ENCODE assay signal across 10 cellular contexts in genomic region chr2:69947078-69947801, GRCh38. TPM values are rescaled to one million over a fixed set of nuclear protein-coding genes. Genes with fewer than 3 reads are reported as not detected.
DNase-seq lines count a peak whose midpoint lies in the region; ATAC-seq and TF ChIP-seq lines count a peak whose summit lies in the region.
"Had no signal": no experiment of that assay in that cellular context is flagged by ENCODE, and none has a peak within 500 bp of the region (broad histone marks: within the 10 kb centered on the region; RNA-seq: fewer than 3 reads in every experiment).

No MANE protein-coding gene starts in this region.

- H3K27ac ChIP-seq in liver (ENCODE audit: low read depth in 1 of 2, low read length in 2 of 2) (peak overlapping the region; percentile 5 to 54), tibial nerve (no peak overlapping the region)
- H3K27ac ChIP-seq: KMS-11 had no signal

- no peaks in the 10 kb centered on the region for H3K9me3 ChIP-seq in liver (ENCODE audit: control insufficient read depth in 4 of 4, low read length in 3 of 4)
- no peaks in the 10 kb centered on the region for H3K9me3 ChIP-seq in tibial nerve

- H3K27me3 Mint-ChIP-seq in Calu3 (ENCODE audit: unreplicated experiment): no peaks in the 10 kb centered on the region
- peaks cover 2% of the 10 kb centered on the region for H3K27me3 Mint-ChIP-seq in activated CD4-positive, alpha-beta memory T cell treated with anti-CD3 and anti-CD28 coated beads, Interleukin-2, amount 10 ng/mL, durations not matched to agents 7 days and 5 days

- POLR2A ChIA-PET in activated CD4-positive, alpha-beta memory T cell treated with anti-CD3 and anti-CD28 coated beads, Interleukin-2, amount 10 ng/mL, durations not matched to agents 7 days and 5 days (lab: Charles Lee): interaction anchor here (0.6 to 7.0 kb wide), 21 partner anchors 9 to 346 kb away, joined by 3 to 83 read pairs (median 5); partner anchors contain the start of genes MXD1 and SNRPG

- no TSS peak for BruUV-seq in Calu3 (replicated peaks; lab: Mats Ljungman, UMichigan)

- no peak overlapping the region for H3K4me3 ChIP-seq in liver (ENCODE audit: low read depth in 1 of 3, low read length in 3 of 3)
- H3K4me3 ChIP-seq in tibial nerve: no peak overlapping the region

- no peak for TF ChIP-seq CTCF in Calu3 (IDR thresholded peaks at IDR 0.05; ENCODE audit: unreplicated experiment)
- TF ChIP-seq CTCF in liver (IDR thresholded peaks at IDR 0.05; ENCODE audit: low read depth, low read length, missing input control): no peak
- no peak for TF ChIP-seq CTCF in GM10266 (IDR thresholded peaks at IDR 0.05; ENCODE audit: control insufficient read depth, insufficient read depth, low read depth, missing control alignments)
- no peak for TF ChIP-seq CTCF in tibial nerve (IDR thresholded peaks at IDR 0.05)

- DNase-seq in Calu3 (no peak), GM10266 (ENCODE audit: extremely low spot score) (no peak), tibial nerve (ENCODE audit: low spot score in 2 of 2) (no peak), NCI-H2107 treated with DMSO at 0.1 percent for 48 hours (lab: John Stamatoyannopoulos, UW; ENCODE audit: unreplicated experiment) (no peak)
- no peak for DNase-seq in activated CD4-positive, alpha-beta memory T cell treated with anti-CD3 and anti-CD28 coated beads, Interleukin-2, amount 10 ng/mL, durations not matched to agents 7 days and 5 days
- DNase-seq: NCI-H446 treated with DMSO at 0.1 percent for 48 hours had no signal

- WGBS in liver: 79% methylated on average over 4 of the region's 4 CpGs
- 77 to 91% methylated on average over 4 of the region's 4 CpGs for WGBS in tibial nerve, 2 donors

- intact Hi-C loops in Calu3 (cut with micrococcal nuclease; ENCODE audit: unreplicated experiment): no loop called here

- TF ChIP-seq RAD21 in liver (IDR thresholded peaks at IDR 0.05): no peak

- H3K9ac ChIP-seq in liver (ENCODE audit: low read depth in 1 of 2, low read length in 2 of 2): no peak overlapping the region
- H3K9ac ChIP-seq: KMS-11 had no signal

- no peaks in the 10 kb centered on the region for H3K27me3 ChIP-seq in liver (ENCODE audit: control insufficient read depth in 4 of 4, insufficient read depth in 4 of 4, low read length in 3 of 4)
- H3K27me3 ChIP-seq in tibial nerve: no peaks in the 10 kb centered on the region

- H3K4me1 ChIP-seq in liver (ENCODE audit: control insufficient read depth in 4 of 4, insufficient read depth in 4 of 4, low read length in 3 of 4): no peaks in the 10 kb centered on the region
- H3K4me1 ChIP-seq in tibial nerve: peaks cover 0 to 15% (median 3%) of the 10 kb centered on the region in 4 donors

- peaks cover 0 to 11% (median 5%) of the 10 kb centered on the region in 4 donors for H3K36me3 ChIP-seq in liver (ENCODE audit: control insufficient read depth in 4 of 4, insufficient read depth in 3 of 4, low read depth in 1 of 4, low read length in 3 of 4)
- peaks cover 0 to 11% (median 0%) of the 10 kb centered on the region in 3 donors for H3K36me3 ChIP-seq in tibial nerve

- TF ChIP-seq POLR2A in tibial nerve (IDR thresholded peaks at IDR 0.05): no peak

- ATAC-seq in HG02610 (IDR thresholded peaks at IDR 0.05; ENCODE audit: unreplicated experiment) (peak; percentile 7), GM21526 (IDR thresholded peaks at IDR 0.05; ENCODE audit: low FRiP score, unreplicated experiment) (no peak)

- H3K4me1 Mint-ChIP-seq in Calu3 (ENCODE audit: low read depth, unreplicated experiment): peaks cover 28% of the 10 kb centered on the region
- peaks cover 52% of the 10 kb centered on the region for H3K4me1 Mint-ChIP-seq in activated CD4-positive, alpha-beta memory T cell treated with anti-CD3 and anti-CD28 coated beads, Interleukin-2, amount 10 ng/mL, durations not matched to agents 7 days and 5 days

- H3K4me3 Mint-ChIP-seq in Calu3 (ENCODE audit: low read depth, unreplicated experiment): peak overlapping the region; percentile 17
- H3K4me3 Mint-ChIP-seq in activated CD4-positive, alpha-beta memory T cell treated with anti-CD3 and anti-CD28 coated beads, Interleukin-2, amount 10 ng/mL, durations not matched to agents 7 days and 5 days: no peak overlapping the region

- H3K27ac Mint-ChIP-seq in Calu3 (ENCODE audit: unreplicated experiment): peak overlapping the region; percentile 14
- H3K27ac Mint-ChIP-seq in activated CD4-positive, alpha-beta memory T cell treated with anti-CD3 and anti-CD28 coated beads, Interleukin-2, amount 10 ng/mL, durations not matched to agents 7 days and 5 days: peak overlapping the region; percentile 94

- CTCF ChIA-PET in Calu3 (lab: Charles Lee): interaction anchor here (1.0 kb wide), 1 partner anchor 33 kb away, joined by 3 read pairs; no protein-coding TSS in a partner anchor
- CTCF ChIA-PET in activated CD4-positive, alpha-beta memory T cell treated with anti-CD3 and anti-CD28 coated beads, Interleukin-2, amount 10 ng/mL, durations not matched to agents 7 days and 5 days (lab: Charles Lee): interaction anchor here (1.0 to 2.7 kb wide), 5 partner anchors 31 to 177 kb away, joined by 3 to 17 read pairs (median 5); partner anchors contain the start of gene MXD1

- H3K36me3 Mint-ChIP-seq in Calu3 (ENCODE audit: insufficient read depth, unreplicated experiment): peaks cover 10% of the 10 kb centered on the region
- H3K36me3 Mint-ChIP-seq in activated CD4-positive, alpha-beta memory T cell treated with anti-CD3 and anti-CD28 coated beads, Interleukin-2, amount 10 ng/mL, durations not matched to agents 7 days and 5 days (ENCODE audit: low read depth): peaks cover 31% of the 10 kb centered on the region

- no peaks in the 10 kb centered on the region for H3K9me3 Mint-ChIP-seq in Calu3 (ENCODE audit: low read depth, unreplicated experiment)
- H3K9me3 Mint-ChIP-seq in activated CD4-positive, alpha-beta memory T cell treated with anti-CD3 and anti-CD28 coated beads, Interleukin-2, amount 10 ng/mL, durations not matched to agents 7 days and 5 days: no peaks in the 10 kb centered on the region

- no peak for TF ChIP-seq EP300 in tibial nerve (IDR thresholded peaks at IDR 0.05)

TF ChIP-seq in liver, 16 proteins besides CTCF, POLR2A, EP300 and RAD21:
- TF ChIP-seq SP1 (IDR thresholded peaks at IDR 0.05) (no peak), TAF1 (conservative IDR thresholded peaks at IDR 0.05) (no peak), MAX (IDR thresholded peaks at IDR 0.05) (no peak), JUND (IDR thresholded peaks at IDR 0.05) (no peak), HNF4A (conservative IDR thresholded peaks at IDR 0.05) (no peak), FOXA2 (IDR thresholded peaks at IDR 0.05) (no peak), YY1 (IDR thresholded peaks at IDR 0.05) (no peak), REST (IDR thresholded peaks at IDR 0.05) (no peak), FOXA1 (IDR thresholded peaks at IDR 0.05) (no peak), NR2F2 (IDR thresholded peaks at IDR 0.05) (no peak), EGR1 (IDR thresholded peaks at IDR 0.05; ENCODE audit: low read depth in 2 of 2) (no peak), RXRA (IDR thresholded peaks at IDR 0.05) (no peak)

RNA-seq across cellular contexts. Expression of gene ASPRV1, which starts 14.2 kb away (rescaled TPM):
- total RNA-seq in Calu3 (2022) (0.17 and 0.27 TPM in 2 replicates), liver (under 1 TPM; 0.19 to 0.75 TPM), tibial nerve (10 to 100 TPM in 1 of 4 donors, 1 to 10 TPM in 3; 2.5 to 11.2 (median 5.1) TPM)
- under 1 TPM; 0.98 TPM for total RNA-seq in activated CD4-positive, alpha-beta memory T cell treated with anti-CD3 and anti-CD28 coated beads, Interleukin-2, amount 10 ng/mL, durations not matched to agents 7 days and 5 days
- polyA plus RNA-seq in liver: under 1 TPM; 0.21 to 0.25 TPM

RNA-seq across cellular contexts. Expression of gene MXD1, which starts 32.3 kb away (rescaled TPM):
- total RNA-seq in Calu3 (2022) (13.3 and 17.4 TPM in 2 replicates), liver (1 to 10 TPM; 5.1 to 8.5 TPM), tibial nerve (10 to 100 TPM in 1 of 4 donors, 1 to 10 TPM in 3; 5.7 to 10.4 (median 7.6) TPM)
- 10 to 100 TPM; 40.8 to 47.5 TPM for total RNA-seq in activated CD4-positive, alpha-beta memory T cell treated with anti-CD3 and anti-CD28 coated beads, Interleukin-2, amount 10 ng/mL, durations not matched to agents 7 days and 5 days
- 1 to 10 TPM; 1.4 to 6.5 TPM for polyA plus RNA-seq in liver

RNA-seq across cellular contexts. Expression of gene SNRNP27, which starts 53.5 kb away (rescaled TPM):
- 36.3 and 39.8 TPM in 2 replicates for total RNA-seq in Calu3 (2022)
- total RNA-seq in activated CD4-positive, alpha-beta memory T cell treated with anti-CD3 and anti-CD28 coated beads, Interleukin-2, amount 10 ng/mL, durations not matched to agents 7 days and 5 days: 10 to 100 TPM; 59.3 to 63.3 TPM
- 10 to 100 TPM; 16.8 to 19.7 TPM for total RNA-seq in liver
- 10 to 100 TPM; 20.4 to 28.7 TPM for polyA plus RNA-seq in liver
- 100 to 1,000 TPM in 2 of 4 donors, 10 to 100 TPM in 2; 47.1 to 128 (median 92.7) TPM for total RNA-seq in tibial nerve

Comparison
In these comparisons a context has a peak if more than half of its experiments do, and no peak if none do; other contexts are left out.
1. H3K27ac ChIP-seq: peak in liver (2 of 2); none in tibial nerve (0 of 4).